ENCODE assay signal across 8 cellular contexts in the genomic region with DNA sequence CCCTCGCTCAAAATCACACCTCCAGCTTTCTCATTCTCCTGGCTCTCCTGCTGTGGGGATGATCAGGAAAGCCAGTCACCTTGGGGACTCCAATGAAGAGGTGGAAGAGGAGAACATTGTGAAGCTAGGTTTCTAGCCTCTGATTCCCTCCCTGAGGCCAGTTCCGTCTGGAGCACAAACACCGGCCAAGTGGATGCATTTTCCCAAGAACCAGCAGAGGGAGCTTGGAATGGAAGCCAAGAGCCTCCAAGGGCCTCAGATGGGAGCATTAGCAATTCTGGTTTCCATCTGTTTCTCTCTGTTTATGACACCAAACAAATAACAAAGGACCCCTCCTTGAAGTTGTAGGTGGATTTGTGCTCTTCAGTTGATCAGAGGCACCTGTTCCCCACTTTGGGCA. TPM values are rescaled to one million over a fixed set of nuclear protein-coding genes. Genes with fewer than 3 reads are reported as not detected.
DNase-seq lines count a peak whose midpoint lies in the region; ATAC-seq and TF ChIP-seq lines count a peak whose summit lies in the region.

No MANE protein-coding gene starts in this region.

- no peaks in the 10 kb centered on the region for H3K9me3 Mint-ChIP-seq in chondrocyte (ENCODE audit: low read depth)

- H3K27ac Mint-ChIP-seq in chondrocyte (ENCODE audit: unreplicated experiment) = no peak overlapping the region

- H3K4me1 ChIP-seq in mucosa of descending colon (ENCODE audit: low read depth) = no peaks in the 10 kb centered on the region

- intact Hi-C loops in mucosa of descending colon (cut with DNase I, micrococcal nuclease) = no loop called here

- peak; percentile 83 for TF ChIP-seq CTCF in chondrocyte (IDR thresholded peaks at IDR 0.05)
- TF ChIP-seq CTCF in mucosa of descending colon (IDR thresholded peaks at IDR 0.05) = no peak

- in situ Hi-C loops in Caki2 (cut with HindIII; ENCODE audit: low pct_unique_long_range_greater_than_20kb, low sequenced_read_pairs) = no loop called here

- no peaks in the 10 kb centered on the region for H3K36me3 ChIP-seq in mucosa of descending colon (ENCODE audit: low read depth)

- H3K4me1 Mint-ChIP-seq in chondrocyte (ENCODE audit: low read depth) = peaks cover 13% of the 10 kb centered on the region

- H3K4me3 ChIP-seq in mucosa of descending colon = no peak overlapping the region

- ATAC-seq in mucosa of descending colon (peak; percentile 41), HG03139 (IDR thresholded peaks at IDR 0.05; ENCODE audit: unreplicated experiment) (no peak), HG02884 (IDR thresholded peaks at IDR 0.05; ENCODE audit: unreplicated experiment) (no peak)

- DNase-seq in Caki2 (ENCODE audit: low read depth) (peak; percentile 52), NCI-H146 (lab: John Stamatoyannopoulos, UW) (peak; percentile 79), chondrocyte (ENCODE audit: low spot score) (no peak), mucosa of descending colon (peak in 1 of 3 donors; percentile 35), NCI-H345 (lab: John Stamatoyannopoulos, UW) (no peak)
- DNase-seq in activated naive CD4-positive, alpha-beta T cell (lab: John Stamatoyannopoulos, UW) = no peak

- no peaks in the 10 kb centered on the region for H3K9me3 ChIP-seq in mucosa of descending colon

- H3K27me3 Mint-ChIP-seq in chondrocyte (ENCODE audit: low read depth) = peaks cover 7% of the 10 kb centered on the region

- peaks cover 2% of the 10 kb centered on the region for H3K36me3 Mint-ChIP-seq in chondrocyte (ENCODE audit: low read depth)

- no peak overlapping the region for H3K4me3 Mint-ChIP-seq in chondrocyte (ENCODE audit: unreplicated experiment)

RNA-seq across cellular contexts. Expression of gene NMNAT3, which starts 40.6 kb away (rescaled TPM):
- total RNA-seq in Caki2 (2014; rRNA removed; shearing (Covaris generic); ENCODE audit: low replicate concordance) = 25.5 and 73.6 TPM in 2 replicates
- total RNA-seq in chondrocyte (2.0 to 2.7 TPM (median 2.0 TPM) in 3 replicates), mucosa of descending colon (10 to 100 TPM in 2 of 3 donors, 1 to 10 TPM in 1; 7.9 to 11.9 (median 10.7) TPM)

Comparison
In these comparisons a context has a peak if more than half of its experiments do, and no peak if none do; other contexts are left out.
1. DNase-seq: peak in Caki2 (single experiment) and NCI-H146 (single experiment); none in chondrocyte (single experiment), NCI-H345 (single experiment) and activated naive CD4-positive, alpha-beta T cell (0 of 4).